ENCODE assay signal across 13 cellular contexts in genomic region chr15:59999558-60000112, GRCh38. TPM values are rescaled to one million over a fixed set of nuclear protein-coding genes. Genes with fewer than 3 reads are reported as not detected.
DNase-seq lines count a peak whose midpoint lies in the region; ATAC-seq and TF ChIP-seq lines count a peak whose summit lies in the region.
"Had no signal": no experiment of that assay in that cellular context is flagged by ENCODE, and none has a peak within 500 bp of the region (broad histone marks: within the 10 kb centered on the region; RNA-seq: fewer than 3 reads in every experiment).

No MANE protein-coding gene starts in this region.

- no peaks in the 10 kb centered on the region for H3K36me3 ChIP-seq in CD8-positive, alpha-beta memory T cell (ENCODE audit: insufficient read depth, low read length)
- H3K36me3 ChIP-seq in ES-I3 (ENCODE audit: insufficient read depth, low read length) (no peaks in the 10 kb centered on the region), WERI-Rb-1 (no peaks in the 10 kb centered on the region), iPS-20b (ENCODE audit: insufficient read depth, low read depth, low read length) (no peaks in the 10 kb centered on the region), body of pancreas (replicated peaks in 1 of 2; ENCODE audit: insufficient read depth in 1 of 2, low read depth in 2 of 2) (no peaks in the 10 kb centered on the region)

- no peak for ATAC-seq in body of pancreas

- peaks cover 0 to 3% (median 0%) of the 10 kb centered on the region in 3 donors for H3K36me3 Mint-ChIP-seq in CD8-positive, alpha-beta memory T cell

- H3K9me3 Mint-ChIP-seq in CD8-positive, alpha-beta memory T cell: peaks cover 18 to 41% (median 36%) of the 10 kb centered on the region in 5 donors

- DNase-seq in CD8-positive, alpha-beta memory T cell: no peak
- DNase-seq in WERI-Rb-1 (no peak), NCI-H2107 (lab: John Stamatoyannopoulos, UW) (no peak), body of pancreas (no peak)
- DNase-seq in stimulated activated CD8-positive, alpha-beta memory T cell treated with anti-CD3 and anti-CD28 coated beads, Interleukin-4, amount 100 ng/mL, for 48 hours: no peak
- DNase-seq: activated CD4-positive, CD25-positive, alpha-beta regulatory T cell treated with anti-CD3 and anti-CD28 coated beads, Interleukin-2, amount 50 U/mL, for 72 hours; NCI-H1436 treated with DMSO at 0.1 percent for 48 hours had no signal

- CTCF ChIA-PET in CD8-positive, alpha-beta memory T cell (lab: Charles Lee): no interaction called here

- no peak for TF ChIP-seq CTCF in WERI-Rb-1 (IDR thresholded peaks at IDR 0.05; ENCODE audit: low read depth, low read length)
- no peak for TF ChIP-seq CTCF in body of pancreas (IDR thresholded peaks at IDR 0.05)

- intact Hi-C loops in body of pancreas (cut with DNase I): no loop called here

- TF ChIP-seq POLR2A in body of pancreas (IDR thresholded peaks at IDR 0.05): no peak

- H3K4me1 Mint-ChIP-seq in CD8-positive, alpha-beta memory T cell: peaks cover 28 to 55% (median 54%) of the 10 kb centered on the region in 3 donors

- WGBS in body of pancreas, 2 donors: 4 to 12% methylated on average over 11 to 29 of the region's 29 CpGs

- peak overlapping the region; percentile 44; the same call in 1 of the 2 replicates for H3K9ac ChIP-seq in ES-I3 (ENCODE audit: low read depth, low read length)
- H3K9ac ChIP-seq in iPS-20b (ENCODE audit: low read depth, low read length): peak overlapping the region; percentile 76; the same call in 1 of the 2 replicates
- H3K9ac ChIP-seq: KMS-11 had no signal

- H3K9me3 ChIP-seq in CD8-positive, alpha-beta memory T cell (ENCODE audit: low read length): no peaks in the 10 kb centered on the region
- H3K9me3 ChIP-seq in ES-I3 (ENCODE audit: control insufficient read depth, insufficient read depth, low read length) (no peaks in the 10 kb centered on the region), WERI-Rb-1 (ENCODE audit: severe bottlenecking) (no peaks in the 10 kb centered on the region), iPS-20b (ENCODE audit: insufficient read depth, low read depth, low read length) (no peaks in the 10 kb centered on the region), body of pancreas (no peaks in the 10 kb centered on the region)

- H3K27ac Mint-ChIP-seq in CD8-positive, alpha-beta memory T cell: peak overlapping the region in 4 of 8 donors; percentile 16 to 77 (median 31)

- peaks cover 94 to 96% of the 10 kb centered on the region in 2 donors for H3K27me3 Mint-ChIP-seq in CD8-positive, alpha-beta memory T cell

- POLR2A ChIA-PET in CD8-positive, alpha-beta memory T cell (lab: Charles Lee): interaction anchor here (0.7 kb wide), 1 partner anchor 21 kb away, joined by 7 read pairs; no protein-coding TSS in a partner anchor

- peak overlapping the region in 5 of 7 donors; percentile 12 to 64 (median 36) for H3K4me3 Mint-ChIP-seq in CD8-positive, alpha-beta memory T cell

- peaks cover 97% of the 10 kb centered on the region for H3K27me3 ChIP-seq in CD8-positive, alpha-beta memory T cell (ENCODE audit: insufficient read depth, low read length, poor library complexity, severe bottlenecking)
- H3K27me3 ChIP-seq in WERI-Rb-1 (ENCODE audit: insufficient read depth, low read depth, severe bottlenecking) (peaks cover 98% of the 10 kb centered on the region), iPS-20b (ENCODE audit: insufficient read depth, low read length) (peaks cover 98% of the 10 kb centered on the region), body of pancreas (peaks cover 4 to 80% of the 10 kb centered on the region in 2 donors)

- no peak overlapping the region for H3K27ac ChIP-seq in CD8-positive, alpha-beta memory T cell (ENCODE audit: low read depth, low read length)
- H3K27ac ChIP-seq in WERI-Rb-1: no peak overlapping the region
- no peak overlapping the region for H3K27ac ChIP-seq in iPS-20b (ENCODE audit: low read length)
- H3K27ac ChIP-seq in body of pancreas: no peak overlapping the region
- H3K27ac ChIP-seq: KMS-11 had no signal

- H3K4me1 ChIP-seq in CD8-positive, alpha-beta memory T cell (ENCODE audit: insufficient read depth, low read length): peaks cover 33% of the 10 kb centered on the region
- H3K4me1 ChIP-seq in ES-I3 (ENCODE audit: insufficient read depth, low read length) (peaks cover 32% of the 10 kb centered on the region), iPS-20b (ENCODE audit: insufficient read depth, low read length) (peaks cover 38% of the 10 kb centered on the region; the same call in 1 of the 2 replicates), body of pancreas (peaks cover 30% of the 10 kb centered on the region)

- H3K4me3 ChIP-seq in CD8-positive, alpha-beta memory T cell (ENCODE audit: low read length): no peak overlapping the region
- H3K4me3 ChIP-seq in WERI-Rb-1 (ENCODE audit: low read depth, low read length) (peak overlapping the region; percentile 33), iPS-20b (ENCODE audit: low read length) (peak overlapping the region; percentile 77), body of pancreas (no peak overlapping the region)

RNA-seq across cellular contexts. Expression of gene FOXB1, which starts 4.5 kb away (rescaled TPM):
- total RNA-seq in CD8-positive, alpha-beta memory T cell: under 1 TPM; 0.33 to 0.37 TPM
- polyA plus RNA-seq in CD8-positive, alpha-beta memory T cell: 0.10 TPM
- not detected for total RNA-seq in body of pancreas
- total RNA-seq: epithelial cell of proximal tubule, pulmonary artery endothelial cell had no signal
- polyA plus RNA-seq: BJ had no signal

Comparison
In these comparisons a context has a peak if more than half of its experiments do, and no peak if none do; other contexts are left out.
1. H3K4me3 ChIP-seq: peak in WERI-Rb-1 (single experiment) and iPS-20b (single experiment); none in CD8-positive, alpha-beta memory T cell (single experiment) and body of pancreas (0 of 2).